In the genomic region with DNA sequence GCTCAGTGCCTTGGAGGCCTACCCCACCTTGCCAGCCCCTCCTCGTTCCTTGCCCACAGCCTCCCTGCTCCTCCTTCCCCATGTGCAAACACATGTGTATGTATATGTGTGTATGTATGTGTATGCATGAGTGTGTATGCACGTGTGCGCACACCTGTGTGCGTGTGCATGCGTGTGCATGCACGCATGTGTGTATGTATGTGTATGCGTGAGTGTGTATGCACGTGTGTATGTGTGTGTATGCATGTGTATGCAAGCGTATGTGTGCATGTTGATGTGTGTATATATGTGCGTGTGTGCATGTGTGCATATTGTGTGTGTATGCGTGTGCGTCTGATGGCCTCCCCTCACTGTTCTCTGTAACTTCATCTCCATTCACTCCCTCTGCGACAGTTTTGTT, we compare ENCODE assay signal across 23 cellular contexts.
"Had no signal": no experiment of that assay in that cellular context is flagged by ENCODE, and none has a peak within 500 bp of the region (broad histone marks: within the 10 kb centered on the region; RNA-seq: fewer than 3 reads in every experiment).

No MANE protein-coding gene starts in this region.

- ATAC-seq: activated T-cell treated with anti-CD3 and anti-CD28 coated beads, Interleukin-2, amount 50 U/mL, for 4 hours; gastroesophageal sphincter; heart right ventricle; left colon; mucosa of descending colon; upper lobe of right lung had no signal

- DNase-seq: activated CD4-positive, alpha-beta T cell treated with anti-CD3 and anti-CD28 coated beads for 1 hour; activated CD8-positive, alpha-beta memory T cell treated with anti-CD3 and anti-CD28 coated beads, Interleukin-2, amount 50 U/mL, for 48 hours; activated naive CD4-positive, alpha-beta T cell treated with Interleukin-2 at 50 U/mL for 16 hours; activated naive CD8-positive, alpha-beta T cell treated with anti-CD3 and anti-CD28 coated beads for 36 hours; activated T-cell treated with anti-CD3 and anti-CD28 coated beads, Interleukin-2, amount 50 U/mL, for 4 hours; colonic mucosa; dorsolateral prefrontal cortex; heart right ventricle; left colon; ovary; stimulated activated CD4-positive, alpha-beta T cell treated with anti-CD3 and anti-CD28 coated beads, Interleukin-4, amount 100 ng/mL, for 24 hours; stimulated activated naive CD4-positive, alpha-beta T cell treated with Interleukin-2 at 50 U/mL for 16 hours; T-helper 1 cell; upper lobe of right lung; WERI-Rb-1 had no signal

- H3K27ac ChIP-seq: breast epithelium, colonic mucosa, epithelial cell of prostate, gastroesophageal sphincter, heart right ventricle, neutrophil, ovary, prostate gland, thoracic aorta, upper lobe of right lung, WERI-Rb-1 had no signal

- H3K36me3 ChIP-seq: breast epithelium, colonic mucosa, gastroesophageal sphincter, heart right ventricle, neutrophil, ovary, prostate gland, thoracic aorta, upper lobe of right lung, WERI-Rb-1 had no signal

- H3K9me3 ChIP-seq: breast epithelium, colonic mucosa, gastroesophageal sphincter, heart right ventricle, mucosa of descending colon, neutrophil, ovary, prostate gland, thoracic aorta, upper lobe of right lung had no signal

- H3K9me3 Mint-ChIP-seq: activated naive CD8-positive, alpha-beta T cell treated with anti-CD3 and anti-CD28 coated beads for 36 hours; activated T-cell treated with anti-CD3 and anti-CD28 coated beads, Interleukin-2, amount 50 U/mL, for 4 hours; memory B cell had no signal

- H3K4me3 Mint-ChIP-seq: activated naive CD8-positive, alpha-beta T cell treated with anti-CD3 and anti-CD28 coated beads for 36 hours; activated T-cell treated with anti-CD3 and anti-CD28 coated beads, Interleukin-2, amount 50 U/mL, for 4 hours; memory B cell had no signal

- H3K36me3 Mint-ChIP-seq: activated naive CD8-positive, alpha-beta T cell treated with anti-CD3 and anti-CD28 coated beads for 36 hours had no signal

- H3K27ac Mint-ChIP-seq: activated naive CD8-positive, alpha-beta T cell treated with anti-CD3 and anti-CD28 coated beads for 36 hours; memory B cell had no signal

- H3K4me3 ChIP-seq: breast epithelium, colonic mucosa, dorsolateral prefrontal cortex, gastroesophageal sphincter, heart right ventricle, mucosa of descending colon, ovary, prostate gland, thoracic aorta, upper lobe of right lung had no signal

- H3K27me3 ChIP-seq: colonic mucosa, ovary had no signal

- H3K4me1 Mint-ChIP-seq: activated naive CD8-positive, alpha-beta T cell treated with anti-CD3 and anti-CD28 coated beads for 36 hours had no signal

- H3K4me1 ChIP-seq: breast epithelium, colonic mucosa, gastroesophageal sphincter, heart right ventricle, prostate gland, upper lobe of right lung had no signal
